In the genomic region with DNA sequence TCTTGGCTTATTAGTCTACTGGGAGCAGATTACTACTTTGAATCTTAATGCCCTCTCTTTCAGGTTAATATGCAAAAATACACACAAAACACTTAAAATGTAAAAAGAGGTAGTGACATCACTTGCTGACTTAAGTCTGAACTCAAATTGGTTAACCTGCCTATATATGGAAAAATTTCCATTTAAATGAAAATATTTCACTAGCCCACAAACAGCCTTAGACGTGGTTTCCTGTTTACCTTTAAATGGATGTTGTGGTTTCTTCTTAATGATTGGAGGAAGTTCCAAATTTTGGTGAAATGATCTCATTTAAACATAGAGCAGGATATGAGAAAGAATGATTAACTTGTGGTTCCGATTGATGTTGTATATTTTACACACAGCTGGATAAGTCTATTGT, we compare ENCODE assay signal across 14 cellular contexts.
DNase-seq lines count a peak whose midpoint lies in the region; ATAC-seq and TF ChIP-seq lines count a peak whose summit lies in the region.
"Had no signal": no experiment of that assay in that cellular context is flagged by ENCODE, and none has a peak within 500 bp of the region (broad histone marks: within the 10 kb centered on the region; RNA-seq: fewer than 3 reads in every experiment).

No MANE protein-coding gene starts in this region.

- peaks cover 9% of the 10 kb centered on the region for H3K9me3 Mint-ChIP-seq in nephron progenitor cell
- peaks cover 0 to 17% (median 0%) of the 10 kb centered on the region in 9 donors for H3K9me3 Mint-ChIP-seq in naive thymus-derived CD8-positive, alpha-beta T cell
- H3K9me3 Mint-ChIP-seq: stimulated activated naive CD8-positive, alpha-beta T cell treated with anti-CD3 and anti-CD28 coated beads, Interleukin-15, Interleukin-2, amounts not matched to agents 100 ng/mL and 50 ng/mL, for 24 hours had no signal

- no peaks in the 10 kb centered on the region for H3K27me3 Mint-ChIP-seq in nephron progenitor cell (ENCODE audit: low read depth, poor library complexity)
- no peaks in the 10 kb centered on the region for H3K27me3 Mint-ChIP-seq in naive thymus-derived CD8-positive, alpha-beta T cell
- H3K27me3 Mint-ChIP-seq: stimulated activated naive CD8-positive, alpha-beta T cell treated with anti-CD3 and anti-CD28 coated beads, Interleukin-15, Interleukin-2, amounts not matched to agents 100 ng/mL and 50 ng/mL, for 24 hours had no signal

- no peak for TF ChIP-seq CTCF in nephron progenitor cell (IDR thresholded peaks at IDR 0.05)

- ATAC-seq in GM18873 (IDR thresholded peaks at IDR 0.05; ENCODE audit: low FRiP score, unreplicated experiment) = peak; percentile 58
- ATAC-seq in HG02943 (IDR thresholded peaks at IDR 0.05; ENCODE audit: low read depth, unreplicated experiment) = peak; percentile 87
- no peak for ATAC-seq in naive thymus-derived CD8-positive, alpha-beta T cell

- POLR2A ChIA-PET in naive thymus-derived CD8-positive, alpha-beta T cell (lab: Charles Lee) = no interaction called here

- no peak overlapping the region for H3K4me3 Mint-ChIP-seq in nephron progenitor cell
- H3K4me3 Mint-ChIP-seq in naive thymus-derived CD8-positive, alpha-beta T cell = no peak overlapping the region
- H3K4me3 Mint-ChIP-seq: nephron; stimulated activated naive CD8-positive, alpha-beta T cell treated with anti-CD3 and anti-CD28 coated beads, Interleukin-15, Interleukin-2, amounts not matched to agents 100 ng/mL and 50 ng/mL, for 24 hours had no signal

- H3K36me3 Mint-ChIP-seq in nephron progenitor cell (ENCODE audit: low read depth) = no peaks in the 10 kb centered on the region
- H3K36me3 Mint-ChIP-seq in naive thymus-derived CD8-positive, alpha-beta T cell = peaks cover 0 to 3% (median 0%) of the 10 kb centered on the region in 3 donors

- no peak overlapping the region for H3K27ac Mint-ChIP-seq in nephron progenitor cell
- H3K27ac Mint-ChIP-seq in naive thymus-derived CD8-positive, alpha-beta T cell = no peak overlapping the region
- H3K27ac Mint-ChIP-seq: stimulated activated naive CD8-positive, alpha-beta T cell treated with anti-CD3 and anti-CD28 coated beads, Interleukin-15, Interleukin-2, amounts not matched to agents 100 ng/mL and 50 ng/mL, for 24 hours had no signal

- no peaks in the 10 kb centered on the region for H3K4me1 Mint-ChIP-seq in nephron progenitor cell
- no peaks in the 10 kb centered on the region for H3K4me1 Mint-ChIP-seq in naive thymus-derived CD8-positive, alpha-beta T cell

- DNase-seq in OCI-M1 (lab: John Stamatoyannopoulos, UW) (peak; percentile 7), kidney glomerular epithelial cell (lab: John Stamatoyannopoulos, UW) (peak; percentile 52), nephron progenitor cell (no peak), NCI-H2196 (lab: John Stamatoyannopoulos, UW; ENCODE audit: unreplicated experiment) (no peak), DMS153 (lab: John Stamatoyannopoulos, UW) (no peak)
- no peak for DNase-seq in naive thymus-derived CD8-positive, alpha-beta T cell
- DNase-seq: activated effector memory CD4-positive, alpha-beta T cell treated with anti-CD3 and anti-CD28 coated beads, Interleukin-2, amount 50 U/mL, for 16 hours; DMS 273 treated with DMSO at 0.1 percent for 48 hours; NCI-H1417 treated with DMSO at 0.1 percent for 48 hours; PC-9 had no signal

Comparison
In these comparisons a context has a peak if more than half of its experiments do, and no peak if none do; other contexts are left out.
1. ATAC-seq: peak in GM18873 (single experiment) and HG02943 (single experiment); none in naive thymus-derived CD8-positive, alpha-beta T cell (0 of 2).
2. DNase-seq: peak in OCI-M1 (single experiment) and kidney glomerular epithelial cell (single experiment); none in nephron progenitor cell (single experiment), naive thymus-derived CD8-positive, alpha-beta T cell (0 of 10), NCI-H2196 (single experiment) and DMS153 (single experiment).